ENCODE assay signal across 11 cellular contexts in the genomic region with DNA sequence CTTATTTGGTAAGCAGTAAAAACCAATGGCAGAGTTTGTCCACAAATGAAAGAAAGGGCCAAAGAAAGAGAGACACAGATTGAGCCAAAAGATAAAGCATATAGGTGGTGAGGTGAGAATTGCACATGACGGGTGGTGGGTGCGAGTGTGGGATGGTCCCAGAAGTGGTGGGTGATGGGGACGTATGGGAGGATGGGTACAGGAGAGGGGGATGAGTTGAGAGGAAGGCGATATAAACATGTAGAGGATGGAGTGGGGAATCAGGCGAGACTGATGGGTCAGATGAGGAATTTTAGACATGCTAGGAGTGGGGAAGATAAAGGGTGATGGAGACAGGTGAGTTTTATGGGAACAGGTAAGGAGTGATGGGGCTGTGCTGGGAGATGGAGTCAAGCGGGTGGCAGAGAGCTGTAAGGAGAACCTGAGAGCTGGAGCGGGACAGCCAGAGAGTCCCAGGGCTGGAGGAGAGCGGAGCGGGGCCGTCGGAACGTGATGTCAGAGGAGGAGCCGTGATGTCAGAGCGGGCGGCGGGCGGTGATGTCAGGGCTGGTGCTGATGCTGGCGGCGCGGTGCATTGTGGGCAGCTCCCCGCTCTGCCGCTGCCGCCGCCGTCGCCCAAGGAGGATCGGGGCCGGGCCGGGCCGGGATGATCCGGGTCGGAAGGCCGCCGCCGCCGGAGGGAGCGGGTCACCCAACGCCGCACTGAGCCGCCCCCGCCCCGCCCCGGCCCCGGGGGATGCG. TPM values are rescaled to one million over a fixed set of nuclear protein-coding genes. Genes with fewer than 3 reads are reported as not detected.
DNase-seq lines count a peak whose midpoint lies in the region; ATAC-seq and TF ChIP-seq lines count a peak whose summit lies in the region.
"Had no signal": no experiment of that assay in that cellular context is flagged by ENCODE, and none has a peak within 500 bp of the region (broad histone marks: within the 10 kb centered on the region; RNA-seq: fewer than 3 reads in every experiment).

A gene (plus strand): TSS at position 574 of the 741 bp plus-strand sequence. CDS start 3,180 bp downstream, outside the sequence.

- no peaks in the 10 kb centered on the region for H3K36me3 ChIP-seq in BLaER1
- no peaks in the 10 kb centered on the region for H3K36me3 ChIP-seq in HEK293 (ENCODE audit: control insufficient read depth in 2 of 2, insufficient read depth in 1 of 2, low read length in 2 of 2)
- H3K36me3 ChIP-seq in iPS DF 6.9 (ENCODE audit: control insufficient read depth, insufficient read depth, low read length): no peaks in the 10 kb centered on the region
- H3K36me3 ChIP-seq in hepatocyte (replicated peaks; ENCODE audit: insufficient read depth, low read depth): no peaks in the 10 kb centered on the region
- H3K36me3 ChIP-seq: brain microvascular endothelial cell had no signal

- H3K9me3 ChIP-seq in BLaER1: peaks cover 8% of the 10 kb centered on the region
- H3K9me3 ChIP-seq in HEK293 (ENCODE audit: control insufficient read depth, insufficient read depth, low read depth, low read length): no peaks in the 10 kb centered on the region
- H3K9me3 ChIP-seq in iPS DF 6.9 (ENCODE audit: control insufficient read depth, insufficient read depth, low read length): no peaks in the 10 kb centered on the region
- H3K9me3 ChIP-seq in hepatocyte (ENCODE audit: low read depth): no peaks in the 10 kb centered on the region

- no peak for ATAC-seq in HG03439 (IDR thresholded peaks at IDR 0.05; ENCODE audit: unreplicated experiment)
- no peak for ATAC-seq in GM19324 (IDR thresholded peaks at IDR 0.05; ENCODE audit: low FRiP score, unreplicated experiment)

- no peaks in the 10 kb centered on the region for H3K9me3 Mint-ChIP-seq in activated CD4-positive, alpha-beta T cell treated with anti-CD3 and anti-CD28 coated beads, Interleukin-2, amount 10 ng/mL, durations not matched to agents 7 days and 5 days

- H2AFZ ChIP-seq in hepatocyte: no peak within 1 kb of the TSS

- no peak within 1 kb of the TSS for H3K9ac ChIP-seq in BLaER1

- no peak within 1 kb of the TSS for H3K4me2 ChIP-seq in BLaER1
- no peak within 1 kb of the TSS for H3K4me2 ChIP-seq in hepatocyte

- H3K9me2 ChIP-seq in hepatocyte (replicated peaks; ENCODE audit: insufficient read depth): no peaks in the 10 kb centered on the region

- peak within 1 kb of the TSS; percentile 31; the same call in 1 of the 2 replicates for H3K4me3 ChIP-seq in BLaER1
- no peak within 1 kb of the TSS for H3K4me3 ChIP-seq in HEK293 (ENCODE audit: low read depth, low read length)
- H3K4me3 ChIP-seq in iPS DF 6.9 (ENCODE audit: low read length): peak within 1 kb of the TSS; percentile 32; the same call in 1 of the 2 replicates
- H3K4me3 ChIP-seq in hepatocyte: no peak within 1 kb of the TSS

- peak; percentile 30 for DNase-seq in activated CD4-positive, alpha-beta T cell treated with anti-CD3 and anti-CD28 coated beads, Interleukin-2, amount 10 ng/mL, durations not matched to agents 7 days and 5 days
- DNase-seq in iPS DF 6.9 (ENCODE audit: low read depth, low spot score) (no peak), NK-92 (lab: John Stamatoyannopoulos, UW; ENCODE audit: unreplicated experiment) (no peak), hepatocyte (ENCODE audit: low spot score) (no peak)
- DNase-seq: brain microvascular endothelial cell, DND-41 had no signal

- H4K20me1 ChIP-seq in BLaER1 (no peaks in the 10 kb centered on the region), hepatocyte (ENCODE audit: insufficient read depth, poor library complexity, severe bottlenecking) (no peaks in the 10 kb centered on the region)

- H3K27me3 Mint-ChIP-seq in activated CD4-positive, alpha-beta T cell treated with anti-CD3 and anti-CD28 coated beads, Interleukin-2, amount 10 ng/mL, durations not matched to agents 7 days and 5 days: peaks cover 27% of the 10 kb centered on the region

- no peaks in the 10 kb centered on the region for H3K79me2 ChIP-seq in hepatocyte

- peaks cover 19% of the 10 kb centered on the region for H3K4me1 Mint-ChIP-seq in activated CD4-positive, alpha-beta T cell treated with anti-CD3 and anti-CD28 coated beads, Interleukin-2, amount 10 ng/mL, durations not matched to agents 7 days and 5 days

- no peak for TF ChIP-seq CTCF in HEK293 (tag by site-specific recombination; IDR thresholded peaks at IDR 0.05)
- TF ChIP-seq CTCF in hepatocyte (IDR thresholded peaks at IDR 0.05; ENCODE audit: poor library complexity): no peak

- POLR2A ChIA-PET in HEK293 (lab: Yijun Ruan, JAX): no interaction called here
- POLR2A ChIA-PET in activated CD4-positive, alpha-beta T cell treated with anti-CD3 and anti-CD28 coated beads, Interleukin-2, amount 10 ng/mL, durations not matched to agents 7 days and 5 days (lab: Charles Lee): interaction anchor here (0.6 kb wide), 1 partner anchor 234 kb away, joined by 3 read pairs; a partner anchor contains a TSS

- no peak within 1 kb of the TSS for H3K27ac Mint-ChIP-seq in activated CD4-positive, alpha-beta T cell treated with anti-CD3 and anti-CD28 coated beads, Interleukin-2, amount 10 ng/mL, durations not matched to agents 7 days and 5 days
- H3K27ac Mint-ChIP-seq: mesothelial cell of epicardium had no signal

- CTCF ChIA-PET in HEK293 (lab: Yijun Ruan, JAX): interaction anchor here (0.9 to 1.7 kb wide), 2 partner anchors 11 to 14 kb away, joined by 3 to 8 read pairs; a partner anchor contains a TSS
- CTCF ChIA-PET in activated CD4-positive, alpha-beta T cell treated with anti-CD3 and anti-CD28 coated beads, Interleukin-2, amount 10 ng/mL, durations not matched to agents 7 days and 5 days (lab: Charles Lee): interaction anchor here (0.9 to 3.7 kb wide), 2 partner anchors 13 to 16 kb away, joined by 4 to 21 read pairs; a partner anchor contains a TSS

- H3K27me3 ChIP-seq in BLaER1 (peaks cover 74% of the 10 kb centered on the region), iPS DF 6.9 (ENCODE audit: control insufficient read depth, insufficient read depth, low read length) (peaks cover 30% of the 10 kb centered on the region), hepatocyte (peaks cover 59% of the 10 kb centered on the region)

- WGBS in iPS DF 6.9 (ENCODE audit: insufficient coverage, insufficient read length): 100% methylated on average over 2 of the region's 45 CpGs
- 26% methylated on average over 21 of the region's 45 CpGs for WGBS in hepatocyte (ENCODE audit: low lambda C conversion rate, missing lambda C conversion rate)

- H3K27ac ChIP-seq in BLaER1 (no peak within 1 kb of the TSS), HEK293 (ENCODE audit: extremely low read depth, low read depth, low read length) (no peak within 1 kb of the TSS), iPS DF 6.9 (ENCODE audit: low read length) (no peak within 1 kb of the TSS), hepatocyte (no peak within 1 kb of the TSS)
- H3K27ac ChIP-seq: brain microvascular endothelial cell had no signal

- no peak within 1 kb of the TSS for H3K4me3 Mint-ChIP-seq in activated CD4-positive, alpha-beta T cell treated with anti-CD3 and anti-CD28 coated beads, Interleukin-2, amount 10 ng/mL, durations not matched to agents 7 days and 5 days
- H3K4me3 Mint-ChIP-seq: mesothelial cell of epicardium had no signal

- no peaks in the 10 kb centered on the region for H3K36me3 Mint-ChIP-seq in activated CD4-positive, alpha-beta T cell treated with anti-CD3 and anti-CD28 coated beads, Interleukin-2, amount 10 ng/mL, durations not matched to agents 7 days and 5 days (ENCODE audit: low read depth)
- H3K36me3 Mint-ChIP-seq: mesothelial cell of epicardium had no signal

- H3K4me1 ChIP-seq in BLaER1 (peaks cover 15% of the 10 kb centered on the region), HEK293 (ENCODE audit: control insufficient read depth, insufficient read depth, low read length) (peaks cover 6% of the 10 kb centered on the region; the same call in 1 of the 2 replicates), iPS DF 6.9 (ENCODE audit: control insufficient read depth, insufficient read depth, low read length) (peaks cover 5% of the 10 kb centered on the region; the same call in 1 of the 2 replicates), hepatocyte (ENCODE audit: insufficient read depth) (peaks cover 5% of the 10 kb centered on the region)

TF ChIP-seq in HEK293, 187 proteins besides CTCF, POLR2A, EP300 and RAD21 (continues in another document):
- TF ChIP-seq, protein P1, sequence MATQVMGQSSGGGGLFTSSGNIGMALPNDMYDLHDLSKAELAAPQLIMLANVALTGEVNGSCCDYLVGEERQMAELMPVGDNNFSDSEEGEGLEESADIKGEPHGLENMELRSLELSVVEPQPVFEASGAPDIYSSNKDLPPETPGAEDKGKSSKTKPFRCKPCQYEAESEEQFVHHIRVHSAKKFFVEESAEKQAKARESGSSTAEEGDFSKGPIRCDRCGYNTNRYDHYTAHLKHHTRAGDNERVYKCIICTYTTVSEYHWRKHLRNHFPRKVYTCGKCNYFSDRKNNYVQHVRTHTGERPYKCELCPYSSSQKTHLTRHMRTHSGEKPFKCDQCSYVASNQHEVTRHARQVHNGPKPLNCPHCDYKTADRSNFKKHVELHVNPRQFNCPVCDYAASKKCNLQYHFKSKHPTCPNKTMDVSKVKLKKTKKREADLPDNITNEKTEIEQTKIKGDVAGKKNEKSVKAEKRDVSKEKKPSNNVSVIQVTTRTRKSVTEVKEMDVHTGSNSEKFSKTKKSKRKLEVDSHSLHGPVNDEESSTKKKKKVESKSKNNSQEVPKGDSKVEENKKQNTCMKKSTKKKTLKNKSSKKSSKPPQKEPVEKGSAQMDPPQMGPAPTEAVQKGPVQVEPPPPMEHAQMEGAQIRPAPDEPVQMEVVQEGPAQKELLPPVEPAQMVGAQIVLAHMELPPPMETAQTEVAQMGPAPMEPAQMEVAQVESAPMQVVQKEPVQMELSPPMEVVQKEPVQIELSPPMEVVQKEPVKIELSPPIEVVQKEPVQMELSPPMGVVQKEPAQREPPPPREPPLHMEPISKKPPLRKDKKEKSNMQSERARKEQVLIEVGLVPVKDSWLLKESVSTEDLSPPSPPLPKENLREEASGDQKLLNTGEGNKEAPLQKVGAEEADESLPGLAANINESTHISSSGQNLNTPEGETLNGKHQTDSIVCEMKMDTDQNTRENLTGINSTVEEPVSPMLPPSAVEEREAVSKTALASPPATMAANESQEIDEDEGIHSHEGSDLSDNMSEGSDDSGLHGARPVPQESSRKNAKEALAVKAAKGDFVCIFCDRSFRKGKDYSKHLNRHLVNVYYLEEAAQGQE (tag by site-specific recombination; IDR thresholded peaks at IDR 0.05): no peak
- TF ChIP-seq ZNF169 (tag by site-specific recombination; IDR thresholded peaks at IDR 0.05) (no peak), ZNF223 (tag by site-specific recombination; IDR thresholded peaks at IDR 0.05) (no peak), ZNF433 (tag by site-specific recombination; IDR thresholded peaks at IDR 0.05; ENCODE audit: low read depth) (no peak), EGR2 (tag by site-specific recombination; IDR thresholded peaks at IDR 0.05; ENCODE audit: low read depth) (peak; percentile 62), ZNF776 (tag by site-specific recombination; IDR thresholded peaks at IDR 0.05; ENCODE audit: borderline replicate concordance) (no peak), KLF16 (tag by site-specific recombination; IDR thresholded peaks at IDR 0.05) (no peak), ZNF302 (tag by site-specific recombination; IDR thresholded peaks at IDR 0.05; ENCODE audit: low read depth) (no peak)

RNA-seq across cellular contexts. Expression of the gene that starts here (rescaled TPM):
- under 1 TPM; 0.07 to 0.12 TPM for total RNA-seq in activated CD4-positive, alpha-beta T cell treated with anti-CD3 and anti-CD28 coated beads, Interleukin-2, amount 10 ng/mL, durations not matched to agents 7 days and 5 days
- 0.36 and 1.1 TPM in 2 replicates for total RNA-seq in hepatocyte
- polyA plus RNA-seq in hepatocyte: 0.34 and 0.52 TPM in 2 replicates

Comparison
In these comparisons a context has a peak if more than half of its experiments do, and no peak if none do; other contexts are left out.
1. Peak in DNase-seq in activated CD4-positive, alpha-beta T cell treated with anti-CD3 and anti-CD28 coated beads, Interleukin-2, amount 10 ng/mL, durations not matched to agents 7 days and 5 days; RNA of the gene not detected or under 1 TPM.
2. H3K4me3 ChIP-seq: peak in BLaER1 (single experiment) and iPS DF 6.9 (single experiment); none in HEK293 (single experiment) and hepatocyte (single experiment).